ENCODE assay signal across 1 cellular context in the genomic region with DNA sequence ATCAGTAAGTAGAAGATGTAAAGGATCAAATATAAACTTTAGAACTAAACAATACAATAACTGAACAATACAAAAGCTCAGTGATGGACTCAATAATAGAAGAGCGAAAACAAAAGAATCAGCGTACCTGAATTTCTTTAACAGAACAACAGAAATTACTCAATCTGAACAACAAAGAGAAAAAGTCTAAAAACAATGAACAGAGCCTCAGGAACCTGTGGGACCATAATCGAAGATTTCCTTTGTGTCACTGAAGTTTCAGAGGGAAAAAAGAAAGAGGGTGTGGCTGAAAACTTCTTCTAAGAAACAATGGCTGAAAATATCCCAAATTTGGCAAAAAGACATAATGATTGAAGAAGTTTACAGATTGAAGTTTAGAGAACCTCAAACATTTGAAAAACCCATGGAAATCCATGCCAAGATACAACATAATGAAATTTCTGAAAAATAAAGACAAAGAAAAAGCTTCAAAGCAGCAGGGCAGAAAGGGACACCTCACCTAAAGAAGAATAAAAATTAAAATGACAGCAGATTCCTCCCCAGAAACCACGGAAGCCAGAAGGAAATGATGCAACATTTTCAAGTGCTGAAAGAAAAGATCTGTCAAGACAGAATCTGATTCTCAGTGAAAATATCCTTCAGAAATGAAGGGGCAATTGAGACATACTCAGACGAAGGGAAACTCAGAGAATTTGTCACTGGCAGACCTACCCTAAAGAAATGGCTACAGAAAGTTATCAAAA.
A peak's percentile ranks its signal among the peaks of the same experiment; 100 is the strongest.
TF ChIP-seq lines count a peak whose summit lies in the region.

No MANE protein-coding gene starts in this region.

TF ChIP-seq in K562, 482 proteins besides CTCF, POLR2A, EP300 and RAD21 (continued from another document and continues in another):
- TF ChIP-seq, protein P1, sequence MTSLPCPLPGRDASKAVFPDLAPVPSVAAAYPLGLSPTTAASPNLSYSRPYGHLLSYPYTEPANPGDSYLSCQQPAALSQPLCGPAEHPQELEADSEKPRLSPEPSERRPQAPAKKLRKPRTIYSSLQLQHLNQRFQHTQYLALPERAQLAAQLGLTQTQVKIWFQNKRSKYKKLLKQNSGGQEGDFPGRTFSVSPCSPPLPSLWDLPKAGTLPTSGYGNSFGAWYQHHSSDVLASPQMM (CRISPR knock-in tag; IDR thresholded peaks at IDR 0.05), result no peak
- TF ChIP-seq TFAM (CRISPR knock-in tag; conservative IDR thresholded peaks at IDR 0.05) (no peak), TEAD4 (IDR thresholded peaks at IDR 0.05; ENCODE audit: low read length) (peak; percentile 13; the same call in 1 of the 2 replicates), TEAD4 (CRISPR knock-in tag; IDR thresholded peaks at IDR 0.05; ENCODE audit: borderline replicate concordance) (no peak), MIER1 (IDR thresholded peaks at IDR 0.05; ENCODE audit: low read depth) (no peak), HCFC1 (IDR thresholded peaks at IDR 0.05; ENCODE audit: low read depth, low read length) (no peak), ZNF217 (CRISPR knock-in tag; IDR thresholded peaks at IDR 0.05) (no peak), HDAC6 (IDR thresholded peaks at IDR 0.05; ENCODE audit: low read depth, low read length) (no peak), CBX1 (IDR thresholded peaks at IDR 0.05; ENCODE audit: low read depth) (no peak), ZNF282 (CRISPR knock-in tag; IDR thresholded peaks at IDR 0.05) (no peak), RFX7 (CRISPR knock-in tag; IDR thresholded peaks at IDR 0.05) (no peak), U2AF1 (optimal IDR thresholded peaks at IDR 0.05; ENCODE audit: low read depth, low read length) (no peak), ZNF445 (CRISPR knock-in tag; IDR thresholded peaks at IDR 0.05; ENCODE audit: low read depth) (no peak), NUFIP1 (IDR thresholded peaks at IDR 0.05; ENCODE audit: partially characterized antibody) (no peak), ZNF586 (CRISPR knock-in tag; conservative IDR thresholded peaks at IDR 0.05) (no peak), STAG1 (CRISPR knock-in tag; IDR thresholded peaks at IDR 0.05; ENCODE audit: borderline replicate concordance) (no peak), YBX1 (IDR thresholded peaks at IDR 0.05) (no peak), ELF2 (CRISPR knock-in tag; IDR thresholded peaks at IDR 0.05) (no peak), TBL1XR1 (IDR thresholded peaks at IDR 0.05; ENCODE audit: low read length in 2 of 2) (0 out of 4 replicates have a peak, but pooled peaks of 1 of the 2 experiments have one; percentile 15), PRMT5 (CRISPR knock-in tag; IDR thresholded peaks at IDR 0.05) (no peak), ZNF668 (CRISPR knock-in tag; IDR thresholded peaks at IDR 0.05) (no peak), ARID1B (IDR thresholded peaks at IDR 0.05) (peak; percentile 58), ZFX (CRISPR knock-in tag; IDR thresholded peaks at IDR 0.05) (no peak), POLR2AphosphoS2 (IDR thresholded peaks at IDR 0.05; ENCODE audit: low read length) (no peak), RBM15 (IDR thresholded peaks at IDR 0.05; ENCODE audit: insufficient read depth, low read length) (no peak), STAT5B (CRISPR knock-in tag; IDR thresholded peaks at IDR 0.05) (no peak), MAFF (IDR thresholded peaks at IDR 0.05; ENCODE audit: low read length) (no peak)
- TF ChIP-seq, protein P2, sequence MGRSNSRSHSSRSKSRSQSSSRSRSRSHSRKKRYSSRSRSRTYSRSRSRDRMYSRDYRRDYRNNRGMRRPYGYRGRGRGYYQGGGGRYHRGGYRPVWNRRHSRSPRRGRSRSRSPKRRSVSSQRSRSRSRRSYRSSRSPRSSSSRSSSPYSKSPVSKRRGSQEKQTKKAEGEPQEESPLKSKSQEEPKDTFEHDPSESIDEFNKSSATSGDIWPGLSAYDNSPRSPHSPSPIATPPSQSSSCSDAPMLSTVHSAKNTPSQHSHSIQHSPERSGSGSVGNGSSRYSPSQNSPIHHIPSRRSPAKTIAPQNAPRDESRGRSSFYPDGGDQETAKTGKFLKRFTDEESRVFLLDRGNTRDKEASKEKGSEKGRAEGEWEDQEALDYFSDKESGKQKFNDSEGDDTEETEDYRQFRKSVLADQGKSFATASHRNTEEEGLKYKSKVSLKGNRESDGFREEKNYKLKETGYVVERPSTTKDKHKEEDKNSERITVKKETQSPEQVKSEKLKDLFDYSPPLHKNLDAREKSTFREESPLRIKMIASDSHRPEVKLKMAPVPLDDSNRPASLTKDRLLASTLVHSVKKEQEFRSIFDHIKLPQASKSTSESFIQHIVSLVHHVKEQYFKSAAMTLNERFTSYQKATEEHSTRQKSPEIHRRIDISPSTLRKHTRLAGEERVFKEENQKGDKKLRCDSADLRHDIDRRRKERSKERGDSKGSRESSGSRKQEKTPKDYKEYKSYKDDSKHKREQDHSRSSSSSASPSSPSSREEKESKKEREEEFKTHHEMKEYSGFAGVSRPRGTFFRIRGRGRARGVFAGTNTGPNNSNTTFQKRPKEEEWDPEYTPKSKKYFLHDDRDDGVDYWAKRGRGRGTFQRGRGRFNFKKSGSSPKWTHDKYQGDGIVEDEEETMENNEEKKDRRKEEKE (IDR thresholded peaks at IDR 0.05; ENCODE audit: borderline replicate concordance in 1 of 2, control insufficient read depth in 1 of 2, low read depth in 2 of 2, low read length in 1 of 2), result no peak
- TF ChIP-seq, protein P3, sequence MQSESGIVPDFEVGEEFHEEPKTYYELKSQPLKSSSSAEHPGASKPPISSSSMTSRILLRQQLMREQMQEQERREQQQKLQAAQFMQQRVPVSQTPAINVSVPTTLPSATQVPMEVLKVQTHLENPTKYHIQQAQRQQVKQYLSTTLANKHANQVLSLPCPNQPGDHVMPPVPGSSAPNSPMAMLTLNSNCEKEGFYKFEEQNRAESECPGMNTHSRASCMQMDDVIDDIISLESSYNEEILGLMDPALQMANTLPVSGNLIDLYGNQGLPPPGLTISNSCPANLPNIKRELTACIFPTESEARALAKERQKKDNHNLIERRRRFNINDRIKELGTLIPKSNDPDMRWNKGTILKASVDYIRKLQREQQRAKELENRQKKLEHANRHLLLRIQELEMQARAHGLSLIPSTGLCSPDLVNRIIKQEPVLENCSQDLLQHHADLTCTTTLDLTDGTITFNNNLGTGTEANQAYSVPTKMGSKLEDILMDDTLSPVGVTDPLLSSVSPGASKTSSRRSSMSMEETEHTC (IDR thresholded peaks at IDR 0.05), result no peak
- TF ChIP-seq, protein P4, sequence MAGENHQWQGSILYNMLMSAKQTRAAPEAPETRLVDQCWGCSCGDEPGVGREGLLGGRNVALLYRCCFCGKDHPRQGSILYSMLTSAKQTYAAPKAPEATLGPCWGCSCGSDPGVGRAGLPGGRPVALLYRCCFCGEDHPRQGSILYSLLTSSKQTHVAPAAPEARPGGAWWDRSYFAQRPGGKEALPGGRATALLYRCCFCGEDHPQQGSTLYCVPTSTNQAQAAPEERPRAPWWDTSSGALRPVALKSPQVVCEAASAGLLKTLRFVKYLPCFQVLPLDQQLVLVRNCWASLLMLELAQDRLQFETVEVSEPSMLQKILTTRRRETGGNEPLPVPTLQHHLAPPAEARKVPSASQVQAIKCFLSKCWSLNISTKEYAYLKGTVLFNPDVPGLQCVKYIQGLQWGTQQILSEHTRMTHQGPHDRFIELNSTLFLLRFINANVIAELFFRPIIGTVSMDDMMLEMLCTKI (IDR thresholded peaks at IDR 0.05; ENCODE audit: partially characterized antibody), result no peak
- TF ChIP-seq, protein P5, sequence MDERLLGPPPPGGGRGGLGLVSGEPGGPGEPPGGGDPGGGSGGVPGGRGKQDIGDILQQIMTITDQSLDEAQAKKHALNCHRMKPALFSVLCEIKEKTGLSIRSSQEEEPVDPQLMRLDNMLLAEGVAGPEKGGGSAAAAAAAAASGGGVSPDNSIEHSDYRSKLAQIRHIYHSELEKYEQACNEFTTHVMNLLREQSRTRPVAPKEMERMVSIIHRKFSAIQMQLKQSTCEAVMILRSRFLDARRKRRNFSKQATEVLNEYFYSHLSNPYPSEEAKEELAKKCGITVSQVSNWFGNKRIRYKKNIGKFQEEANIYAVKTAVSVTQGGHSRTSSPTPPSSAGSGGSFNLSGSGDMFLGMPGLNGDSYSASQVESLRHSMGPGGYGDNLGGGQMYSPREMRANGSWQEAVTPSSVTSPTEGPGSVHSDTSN (CRISPR knock-in tag; IDR thresholded peaks at IDR 0.05; ENCODE audit: low read depth), result no peak
- TF ChIP-seq, protein P5 (tag; conservative IDR thresholded peaks at IDR 0.05; ENCODE audit: low read depth), result peak; percentile 92
- TF ChIP-seq, protein P6, sequence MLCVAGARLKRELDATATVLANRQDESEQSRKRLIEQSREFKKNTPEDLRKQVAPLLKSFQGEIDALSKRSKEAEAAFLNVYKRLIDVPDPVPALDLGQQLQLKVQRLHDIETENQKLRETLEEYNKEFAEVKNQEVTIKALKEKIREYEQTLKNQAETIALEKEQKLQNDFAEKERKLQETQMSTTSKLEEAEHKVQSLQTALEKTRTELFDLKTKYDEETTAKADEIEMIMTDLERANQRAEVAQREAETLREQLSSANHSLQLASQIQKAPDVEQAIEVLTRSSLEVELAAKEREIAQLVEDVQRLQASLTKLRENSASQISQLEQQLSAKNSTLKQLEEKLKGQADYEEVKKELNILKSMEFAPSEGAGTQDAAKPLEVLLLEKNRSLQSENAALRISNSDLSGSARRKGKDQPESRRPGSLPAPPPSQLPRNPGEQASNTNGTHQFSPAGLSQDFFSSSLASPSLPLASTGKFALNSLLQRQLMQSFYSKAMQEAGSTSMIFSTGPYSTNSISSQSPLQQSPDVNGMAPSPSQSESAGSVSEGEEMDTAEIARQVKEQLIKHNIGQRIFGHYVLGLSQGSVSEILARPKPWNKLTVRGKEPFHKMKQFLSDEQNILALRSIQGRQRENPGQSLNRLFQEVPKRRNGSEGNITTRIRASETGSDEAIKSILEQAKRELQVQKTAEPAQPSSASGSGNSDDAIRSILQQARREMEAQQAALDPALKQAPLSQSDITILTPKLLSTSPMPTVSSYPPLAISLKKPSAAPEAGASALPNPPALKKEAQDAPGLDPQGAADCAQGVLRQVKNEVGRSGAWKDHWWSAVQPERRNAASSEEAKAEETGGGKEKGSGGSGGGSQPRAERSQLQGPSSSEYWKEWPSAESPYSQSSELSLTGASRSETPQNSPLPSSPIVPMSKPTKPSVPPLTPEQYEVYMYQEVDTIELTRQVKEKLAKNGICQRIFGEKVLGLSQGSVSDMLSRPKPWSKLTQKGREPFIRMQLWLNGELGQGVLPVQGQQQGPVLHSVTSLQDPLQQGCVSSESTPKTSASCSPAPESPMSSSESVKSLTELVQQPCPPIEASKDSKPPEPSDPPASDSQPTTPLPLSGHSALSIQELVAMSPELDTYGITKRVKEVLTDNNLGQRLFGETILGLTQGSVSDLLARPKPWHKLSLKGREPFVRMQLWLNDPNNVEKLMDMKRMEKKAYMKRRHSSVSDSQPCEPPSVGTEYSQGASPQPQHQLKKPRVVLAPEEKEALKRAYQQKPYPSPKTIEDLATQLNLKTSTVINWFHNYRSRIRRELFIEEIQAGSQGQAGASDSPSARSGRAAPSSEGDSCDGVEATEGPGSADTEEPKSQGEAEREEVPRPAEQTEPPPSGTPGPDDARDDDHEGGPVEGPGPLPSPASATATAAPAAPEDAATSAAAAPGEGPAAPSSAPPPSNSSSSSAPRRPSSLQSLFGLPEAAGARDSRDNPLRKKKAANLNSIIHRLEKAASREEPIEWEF (CRISPR knock-in tag; IDR thresholded peaks at IDR 0.05), result no peak
- TF ChIP-seq, protein P7, sequence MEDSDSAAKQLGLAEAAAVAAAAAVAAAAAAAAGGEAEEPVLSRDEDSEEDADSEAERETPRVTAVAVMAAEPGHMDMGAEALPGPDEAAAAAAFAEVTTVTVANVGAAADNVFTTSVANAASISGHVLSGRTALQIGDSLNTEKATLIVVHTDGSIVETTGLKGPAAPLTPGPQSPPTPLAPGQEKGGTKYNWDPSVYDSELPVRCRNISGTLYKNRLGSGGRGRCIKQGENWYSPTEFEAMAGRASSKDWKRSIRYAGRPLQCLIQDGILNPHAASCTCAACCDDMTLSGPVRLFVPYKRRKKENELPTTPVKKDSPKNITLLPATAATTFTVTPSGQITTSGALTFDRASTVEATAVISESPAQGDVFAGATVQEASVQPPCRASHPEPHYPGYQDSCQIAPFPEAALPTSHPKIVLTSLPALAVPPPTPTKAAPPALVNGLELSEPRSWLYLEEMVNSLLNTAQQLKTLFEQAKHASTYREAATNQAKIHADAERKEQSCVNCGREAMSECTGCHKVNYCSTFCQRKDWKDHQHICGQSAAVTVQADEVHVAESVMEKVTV (CRISPR knock-in tag; IDR thresholded peaks at IDR 0.05), result no peak
- TF ChIP-seq, protein P8, sequence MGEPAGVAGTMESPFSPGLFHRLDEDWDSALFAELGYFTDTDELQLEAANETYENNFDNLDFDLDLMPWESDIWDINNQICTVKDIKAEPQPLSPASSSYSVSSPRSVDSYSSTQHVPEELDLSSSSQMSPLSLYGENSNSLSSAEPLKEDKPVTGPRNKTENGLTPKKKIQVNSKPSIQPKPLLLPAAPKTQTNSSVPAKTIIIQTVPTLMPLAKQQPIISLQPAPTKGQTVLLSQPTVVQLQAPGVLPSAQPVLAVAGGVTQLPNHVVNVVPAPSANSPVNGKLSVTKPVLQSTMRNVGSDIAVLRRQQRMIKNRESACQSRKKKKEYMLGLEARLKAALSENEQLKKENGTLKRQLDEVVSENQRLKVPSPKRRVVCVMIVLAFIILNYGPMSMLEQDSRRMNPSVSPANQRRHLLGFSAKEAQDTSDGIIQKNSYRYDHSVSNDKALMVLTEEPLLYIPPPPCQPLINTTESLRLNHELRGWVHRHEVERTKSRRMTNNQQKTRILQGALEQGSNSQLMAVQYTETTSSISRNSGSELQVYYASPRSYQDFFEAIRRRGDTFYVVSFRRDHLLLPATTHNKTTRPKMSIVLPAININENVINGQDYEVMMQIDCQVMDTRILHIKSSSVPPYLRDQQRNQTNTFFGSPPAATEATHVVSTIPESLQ (CRISPR knock-in tag; IDR thresholded peaks at IDR 0.05), result no peak
- TF ChIP-seq, protein P9, sequence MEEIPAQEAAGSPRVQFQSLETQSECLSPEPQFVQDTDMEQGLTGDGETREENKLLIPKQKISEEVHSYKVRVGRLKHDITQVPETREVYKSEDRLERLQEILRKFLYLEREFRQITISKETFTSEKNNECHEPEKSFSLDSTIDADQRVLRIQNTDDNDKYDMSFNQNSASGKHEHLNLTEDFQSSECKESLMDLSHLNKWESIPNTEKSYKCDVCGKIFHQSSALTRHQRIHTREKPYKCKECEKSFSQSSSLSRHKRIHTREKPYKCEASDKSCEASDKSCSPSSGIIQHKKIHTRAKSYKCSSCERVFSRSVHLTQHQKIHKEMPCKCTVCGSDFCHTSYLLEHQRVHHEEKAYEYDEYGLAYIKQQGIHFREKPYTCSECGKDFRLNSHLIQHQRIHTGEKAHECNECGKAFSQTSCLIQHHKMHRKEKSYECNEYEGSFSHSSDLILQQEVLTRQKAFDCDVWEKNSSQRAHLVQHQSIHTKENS (CRISPR knock-in tag; IDR thresholded peaks at IDR 0.05), result no peak
